In genomic region chr17:63911657-63912100, GRCh38 we compare ENCODE assay signal across 6 cellular contexts. TPM values are rescaled to one million over a fixed set of nuclear protein-coding genes. Genes with fewer than 3 reads are reported as not detected.
DNase-seq lines count a peak whose midpoint lies in the region; ATAC-seq and TF ChIP-seq lines count a peak whose summit lies in the region.

No MANE protein-coding gene starts in this region.

- no peaks in the 10 kb centered on the region for H3K4me1 ChIP-seq in esophagus squamous epithelium

- peak; percentile 49 to 91 (median 62) for TF ChIP-seq CTCF in esophagus squamous epithelium (IDR thresholded peaks at IDR 0.05)

- H3K4me3 ChIP-seq in esophagus squamous epithelium, result no peak overlapping the region

- H3K36me3 ChIP-seq in esophagus squamous epithelium, result no peaks in the 10 kb centered on the region

- ATAC-seq in activated CD4-positive, CD25-positive, alpha-beta regulatory T cell treated with anti-CD3 and anti-CD28 coated beads, Interleukin-2, amount 50 U/mL, for 24 hours, result peak; percentile 73 to 76
- no peak for ATAC-seq in GM19467 (IDR thresholded peaks at IDR 0.05; ENCODE audit: unreplicated experiment)

- intact Hi-C loops in esophagus squamous epithelium (cut with DNase I), result loop anchor here (10.0 kb wide), 1 partner anchor 223 kb away; the partner anchor contains the start of gene ERN1

- DNase-seq in HuH-7 (ENCODE audit: low spot score) (peak; percentile 53), esophagus squamous epithelium (lab: John Stamatoyannopoulos, UW) (no peak), SHP77 treated with DMSO at 0.1 percent for 48 hours (lab: John Stamatoyannopoulos, UW) (no peak)
- DNase-seq in stimulated activated CD4-positive, alpha-beta T cell treated with anti-CD3 and anti-CD28 coated beads, Interleukin-2, amount 100 ng/mL, for 4 hours (ENCODE audit: low read depth), result peak; percentile 42

- peaks cover 0 to 26% (median 0%) of the 10 kb centered on the region in 4 donors for H3K27me3 ChIP-seq in esophagus squamous epithelium

- WGBS in esophagus squamous epithelium, 2 donors, result 55 to 80% methylated on average over 4 to 5 of the region's 8 CpGs

- no peak for TF ChIP-seq POLR2A in esophagus squamous epithelium (IDR thresholded peaks at IDR 0.05)

- no peak overlapping the region for H3K27ac ChIP-seq in esophagus squamous epithelium

- H3K9me3 ChIP-seq in esophagus squamous epithelium, result no peaks in the 10 kb centered on the region

RNA-seq across cellular contexts. Expression of gene CSHL1, which starts 0.6 kb away (rescaled TPM):
- total RNA-seq in esophagus squamous epithelium, result not detected

RNA-seq across cellular contexts. Expression of gene GH1, which starts 7.0 kb away (rescaled TPM):
- not detected for total RNA-seq in esophagus squamous epithelium

RNA-seq across cellular contexts. Expression of gene CSH1, which starts 15.3 kb away (rescaled TPM):
- not detected for total RNA-seq in esophagus squamous epithelium

RNA-seq across cellular contexts. Expression of gene CD79B, which starts 20.5 kb away (rescaled TPM):
- 1 to 10 TPM in 3 of 4 donors, not detected in 1; 1.1 to 2.0 (median 1.3) TPM for total RNA-seq in esophagus squamous epithelium

RNA-seq across cellular contexts. Expression of gene GH2, which starts 29.9 kb away (rescaled TPM):
- total RNA-seq in esophagus squamous epithelium, result not detected

Comparison
In these comparisons a context has a peak if more than half of its experiments do, and no peak if none do; other contexts are left out.
1. DNase-seq: peak in HuH-7 (single experiment) and stimulated activated CD4-positive, alpha-beta T cell treated with anti-CD3 and anti-CD28 coated beads, Interleukin-2, amount 100 ng/mL, for 4 hours (single experiment); none in esophagus squamous epithelium (single experiment) and SHP77 treated with DMSO at 0.1 percent for 48 hours (single experiment).